ENCODE assay signal across 13 cellular contexts in the genomic region with DNA sequence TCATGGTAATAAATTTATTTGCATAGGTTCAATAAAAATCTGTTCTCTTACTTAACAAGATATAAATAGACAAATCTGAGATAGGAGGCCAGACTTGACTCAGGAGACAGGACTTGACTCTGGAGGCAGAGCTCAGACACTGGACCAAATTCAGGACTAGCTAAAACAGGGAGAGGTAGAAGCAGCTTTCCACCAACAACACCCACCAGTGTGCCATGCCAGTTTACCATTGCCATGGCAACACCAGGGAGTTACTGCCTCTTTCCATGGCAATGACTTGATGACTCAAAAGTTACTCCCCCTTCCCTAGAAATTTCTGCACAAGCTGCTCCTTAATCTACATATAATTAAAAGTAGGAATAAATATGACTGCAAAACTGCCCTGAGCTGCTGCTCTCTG.
DNase-seq lines count a peak whose midpoint lies in the region; TF ChIP-seq lines count a peak whose summit lies in the region.
"Had no signal": no experiment of that assay in that cellular context is flagged by ENCODE, and none has a peak within 500 bp of the region (broad histone marks: within the 10 kb centered on the region; RNA-seq: fewer than 3 reads in every experiment).

No MANE protein-coding gene starts in this region.

- no peak overlapping the region for H3K4me3 ChIP-seq in BE2C (ENCODE audit: low read depth, low read length)
- H3K4me3 ChIP-seq in MG63, result no peak overlapping the region
- no peak overlapping the region for H3K4me3 ChIP-seq in mesenchymal stem cell (ENCODE audit: insufficient read depth in 1 of 2, low read depth in 1 of 2, low read length in 2 of 2)
- H3K4me3 ChIP-seq in Caco-2 (ENCODE audit: low read depth, low read length), result no peak overlapping the region
- H3K4me3 ChIP-seq: neural progenitor cell had no signal

- H2AK5ac ChIP-seq in mesenchymal stem cell (ENCODE audit: low read length, severe bottlenecking), result no peak overlapping the region

- no peak overlapping the region for H3K4me2 ChIP-seq in mesenchymal stem cell (ENCODE audit: low read length, poor library complexity, severe bottlenecking)
- H3K4me2 ChIP-seq: neural progenitor cell had no signal

- H2BK120ac ChIP-seq in mesenchymal stem cell (ENCODE audit: low read depth, low read length), result no peak overlapping the region

- no peaks in the 10 kb centered on the region for H3K27me3 Mint-ChIP-seq in Caco-2 (ENCODE audit: insufficient read depth, unreplicated experiment)
- H3K27me3 Mint-ChIP-seq: CD8-positive, alpha-beta memory T cell had no signal

- H3K23ac ChIP-seq in mesenchymal stem cell (ENCODE audit: low read length in 2 of 2), result no peak overlapping the region

- H3K9me3 Mint-ChIP-seq in Caco-2 (ENCODE audit: unreplicated experiment), result no peaks in the 10 kb centered on the region
- H3K9me3 Mint-ChIP-seq: activated naive CD4-positive, alpha-beta T cell treated with anti-CD3 and anti-CD28 coated beads, Interleukin-2, amount 50 U/mL, for 24 hours; neural progenitor cell had no signal

- H3K79me1 ChIP-seq in mesenchymal stem cell (replicated peaks; ENCODE audit: low read length, poor library complexity, severe bottlenecking), result no peaks in the 10 kb centered on the region

- peaks cover 16% of the 10 kb centered on the region for H3K4me1 Mint-ChIP-seq in Caco-2 (ENCODE audit: low read depth, unreplicated experiment)
- H3K4me1 Mint-ChIP-seq: activated naive CD4-positive, alpha-beta T cell treated with anti-CD3 and anti-CD28 coated beads, Interleukin-2, amount 50 U/mL, for 24 hours; CD8-positive, alpha-beta memory T cell had no signal

- CTCF ChIA-PET in Caco-2 (lab: Charles Lee), result no interaction called here

- H2BK12ac ChIP-seq in mesenchymal stem cell (ENCODE audit: low read length in 2 of 2), result no peak overlapping the region

- H4K8ac ChIP-seq in mesenchymal stem cell (ENCODE audit: low read length), result no peak overlapping the region

- H3K4me1 ChIP-seq in BE2C (no peaks in the 10 kb centered on the region), mesenchymal stem cell (ENCODE audit: control insufficient read depth, insufficient read depth, low read depth, low read length) (peaks cover 1% of the 10 kb centered on the region), Caco-2 (peaks cover 8% of the 10 kb centered on the region; the same call in 1 of the 2 replicates)
- H3K4me1 ChIP-seq: neural progenitor cell had no signal

- intact Hi-C loops in Caco-2 (cut with micrococcal nuclease; ENCODE audit: unreplicated experiment), result no loop called here

- POLR2A ChIA-PET in Caco-2 (lab: Charles Lee), result no interaction called here

- no peak for TF ChIP-seq CTCF in BE2C (IDR thresholded peaks at IDR 0.05; ENCODE audit: low read depth, low read length)
- no peak for TF ChIP-seq CTCF in Caco-2 (IDR thresholded peaks at IDR 0.05; ENCODE audit: insufficient read depth in 1 of 2, low read depth in 1 of 2, low read length in 1 of 2, severe bottlenecking in 1 of 2, unreplicated experiment in 1 of 2)

- no peak overlapping the region for H4K91ac ChIP-seq in mesenchymal stem cell (ENCODE audit: low read length)

- no peaks in the 10 kb centered on the region for H3K9me3 ChIP-seq in BE2C
- no peaks in the 10 kb centered on the region for H3K9me3 ChIP-seq in MG63
- H3K9me3 ChIP-seq in mesenchymal stem cell (ENCODE audit: control insufficient read depth, low read length), result no peaks in the 10 kb centered on the region
- H3K9me3 ChIP-seq in Caco-2, result no peaks in the 10 kb centered on the region

- H3K36me3 Mint-ChIP-seq in Caco-2 (ENCODE audit: insufficient read depth, unreplicated experiment), result no peaks in the 10 kb centered on the region
- H3K36me3 Mint-ChIP-seq: activated naive CD4-positive, alpha-beta T cell treated with anti-CD3 and anti-CD28 coated beads, Interleukin-2, amount 50 U/mL, for 24 hours; CD8-positive, alpha-beta memory T cell; neural progenitor cell had no signal

- no peak overlapping the region for H2AFZ ChIP-seq in mesenchymal stem cell (ENCODE audit: low read depth, low read length)
- H2AFZ ChIP-seq: neural progenitor cell had no signal

- no TSS peak for BruUV-seq in Caco-2 (replicated peaks; lab: Mats Ljungman, UMichigan)

- no peak overlapping the region for H3K18ac ChIP-seq in mesenchymal stem cell (ENCODE audit: low read depth in 1 of 2, low read length in 2 of 2)

- no peak overlapping the region for H3K4me3 Mint-ChIP-seq in Caco-2 (ENCODE audit: unreplicated experiment)
- H3K4me3 Mint-ChIP-seq: activated naive CD4-positive, alpha-beta T cell treated with anti-CD3 and anti-CD28 coated beads, Interleukin-2, amount 50 U/mL, for 24 hours; CD8-positive, alpha-beta memory T cell; neural progenitor cell had no signal

- H3K4ac ChIP-seq in mesenchymal stem cell (ENCODE audit: low read depth in 1 of 2, low read length in 2 of 2), result no peak overlapping the region

- H3K27ac Mint-ChIP-seq in Caco-2 (ENCODE audit: unreplicated experiment), result no peak overlapping the region
- H3K27ac Mint-ChIP-seq: activated naive CD4-positive, alpha-beta T cell treated with anti-CD3 and anti-CD28 coated beads, Interleukin-2, amount 50 U/mL, for 24 hours; CD8-positive, alpha-beta memory T cell; neural progenitor cell had no signal

- no peak overlapping the region for H2BK15ac ChIP-seq in mesenchymal stem cell (ENCODE audit: low read depth, poor library complexity, severe bottlenecking)

- H3K14ac ChIP-seq in mesenchymal stem cell (ENCODE audit: low read length in 2 of 2), result no peak overlapping the region

- H3K9ac ChIP-seq in mesenchymal stem cell (ENCODE audit: low read length), result no peak overlapping the region
- H3K9ac ChIP-seq: neural progenitor cell had no signal

- no peaks in the 10 kb centered on the region for H3K36me3 ChIP-seq in BE2C
- H3K36me3 ChIP-seq in MG63, result no peaks in the 10 kb centered on the region
- no peaks in the 10 kb centered on the region for H3K36me3 ChIP-seq in mesenchymal stem cell (ENCODE audit: control insufficient read depth in 1 of 2, insufficient read depth in 2 of 2, low read depth in 1 of 2, low read length in 2 of 2)
- no peaks in the 10 kb centered on the region for H3K36me3 ChIP-seq in Caco-2 (ENCODE audit: control insufficient read depth, insufficient read depth, low read length)
- H3K36me3 ChIP-seq: neural progenitor cell had no signal

- DNase-seq in BE2C (peak; percentile 8), MG63 (peak; percentile 63), caudate nucleus (lab: John Stamatoyannopoulos, UW) (peak in 41 of 61 donors; percentile 6 to 91 (median 52)), mesenchymal stem cell (peak; percentile 42), NCI-H345 treated with DMSO at 0.1 percent for 48 hours (lab: John Stamatoyannopoulos, UW; ENCODE audit: unreplicated experiment) (no peak), NOMO-1 (lab: John Stamatoyannopoulos, UW; ENCODE audit: unreplicated experiment in 2 of 2) (no peak), Caco-2 (no peak), SW480 (ENCODE audit: low spot score) (no peak)
- DNase-seq: activated CD4-positive, alpha-beta T cell treated with anti-CD3 and anti-CD28 coated beads, Interleukin-2, amount 50 U/mL, for 48 hours; CD8-positive, alpha-beta memory T cell; stimulated activated naive CD4-positive, alpha-beta T cell had no signal

- no peak overlapping the region for H2BK5ac ChIP-seq in mesenchymal stem cell (ENCODE audit: low read depth, low read length, poor library complexity, severe bottlenecking)

- peak overlapping the region; percentile 71 for H3K27ac ChIP-seq in caudate nucleus (ENCODE audit: low read depth, low read length)
- H3K27ac ChIP-seq in mesenchymal stem cell (ENCODE audit: low read length, poor library complexity, severe bottlenecking), result no peak overlapping the region
- H3K27ac ChIP-seq: neural progenitor cell had no signal

- H3K27me3 ChIP-seq in BE2C (no peaks in the 10 kb centered on the region), MG63 (no peaks in the 10 kb centered on the region), mesenchymal stem cell (ENCODE audit: control insufficient read depth in 1 of 2, insufficient read depth in 1 of 2, low read length in 2 of 2) (no peaks in the 10 kb centered on the region), Caco-2 (replicated peaks; ENCODE audit: control insufficient read depth, insufficient read depth, low read length) (no peaks in the 10 kb centered on the region)
- H3K27me3 ChIP-seq: neural progenitor cell had no signal

Comparison
In these comparisons a context has a peak if more than half of its experiments do, and no peak if none do; other contexts are left out.
1. DNase-seq: peak in BE2C (single experiment), MG63 (single experiment), caudate nucleus (41 of 61) and mesenchymal stem cell (single experiment); none in NCI-H345 treated with DMSO at 0.1 percent for 48 hours (single experiment), NOMO-1 (0 of 2), Caco-2 (0 of 2) and SW480 (single experiment).